ENCODE assay signal across 1 cellular context in the genomic region with DNA sequence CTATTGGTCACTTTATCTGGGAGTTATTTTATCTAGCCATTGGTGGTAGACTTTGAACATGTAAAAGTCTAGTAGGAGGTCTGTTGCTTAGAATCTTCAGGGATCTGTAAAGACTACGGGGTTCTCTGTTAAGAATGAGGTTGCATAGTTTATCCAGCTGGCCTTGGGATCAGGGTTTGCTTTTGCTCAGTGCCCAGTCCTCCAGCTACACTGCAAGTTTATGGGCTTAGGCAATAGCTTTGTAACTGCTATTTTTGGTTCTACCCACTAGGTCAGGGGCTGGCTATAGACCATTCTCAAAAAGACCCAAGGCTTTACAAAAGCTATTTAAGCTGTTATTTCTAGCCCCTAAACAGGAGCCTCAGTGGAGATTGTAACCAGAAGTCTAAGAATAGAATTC.
TF ChIP-seq lines count a peak whose summit lies in the region.

No MANE protein-coding gene starts in this region.

TF ChIP-seq in HepG2, 621 proteins besides CTCF, POLR2A, EP300 and RAD21:
- TF ChIP-seq, protein P1, sequence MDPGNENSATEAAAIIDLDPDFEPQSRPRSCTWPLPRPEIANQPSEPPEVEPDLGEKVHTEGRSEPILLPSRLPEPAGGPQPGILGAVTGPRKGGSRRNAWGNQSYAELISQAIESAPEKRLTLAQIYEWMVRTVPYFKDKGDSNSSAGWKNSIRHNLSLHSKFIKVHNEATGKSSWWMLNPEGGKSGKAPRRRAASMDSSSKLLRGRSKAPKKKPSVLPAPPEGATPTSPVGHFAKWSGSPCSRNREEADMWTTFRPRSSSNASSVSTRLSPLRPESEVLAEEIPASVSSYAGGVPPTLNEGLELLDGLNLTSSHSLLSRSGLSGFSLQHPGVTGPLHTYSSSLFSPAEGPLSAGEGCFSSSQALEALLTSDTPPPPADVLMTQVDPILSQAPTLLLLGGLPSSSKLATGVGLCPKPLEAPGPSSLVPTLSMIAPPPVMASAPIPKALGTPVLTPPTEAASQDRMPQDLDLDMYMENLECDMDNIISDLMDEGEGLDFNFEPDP (CRISPR knock-in tag; conservative IDR thresholded peaks at IDR 0.05) = no peak
- TF ChIP-seq GATAD1 (CRISPR knock-in tag; IDR thresholded peaks at IDR 0.05) (no peak), ZNF383 (CRISPR knock-in tag; IDR thresholded peaks at IDR 0.05; ENCODE audit: borderline replicate concordance) (no peak), ZNF572 (CRISPR knock-in tag; IDR thresholded peaks at IDR 0.05) (no peak), MBNL3 (CRISPR knock-in tag; conservative IDR thresholded peaks at IDR 0.05) (no peak), ZNF589 (CRISPR knock-in tag; conservative IDR thresholded peaks at IDR 0.05) (no peak), FOXA1 (IDR thresholded peaks at IDR 0.05) (no peak), FOXA1 (CRISPR knock-in tag; IDR thresholded peaks at IDR 0.05) (no peak), ZNF274 (CRISPR knock-in tag; IDR thresholded peaks at IDR 0.05) (no peak), KLF13 (CRISPR knock-in tag; IDR thresholded peaks at IDR 0.05) (no peak), BCL6 (CRISPR knock-in tag; IDR thresholded peaks at IDR 0.05) (no peak), HMGXB4 (CRISPR knock-in tag; IDR thresholded peaks at IDR 0.05; ENCODE audit: borderline replicate concordance in 1 of 2, low read depth in 1 of 2) (no peak), NR3C1 (CRISPR knock-in tag; IDR thresholded peaks at IDR 0.05) (no peak), HOXA3 (CRISPR knock-in tag; IDR thresholded peaks at IDR 0.05) (no peak)
- TF ChIP-seq, protein P2, sequence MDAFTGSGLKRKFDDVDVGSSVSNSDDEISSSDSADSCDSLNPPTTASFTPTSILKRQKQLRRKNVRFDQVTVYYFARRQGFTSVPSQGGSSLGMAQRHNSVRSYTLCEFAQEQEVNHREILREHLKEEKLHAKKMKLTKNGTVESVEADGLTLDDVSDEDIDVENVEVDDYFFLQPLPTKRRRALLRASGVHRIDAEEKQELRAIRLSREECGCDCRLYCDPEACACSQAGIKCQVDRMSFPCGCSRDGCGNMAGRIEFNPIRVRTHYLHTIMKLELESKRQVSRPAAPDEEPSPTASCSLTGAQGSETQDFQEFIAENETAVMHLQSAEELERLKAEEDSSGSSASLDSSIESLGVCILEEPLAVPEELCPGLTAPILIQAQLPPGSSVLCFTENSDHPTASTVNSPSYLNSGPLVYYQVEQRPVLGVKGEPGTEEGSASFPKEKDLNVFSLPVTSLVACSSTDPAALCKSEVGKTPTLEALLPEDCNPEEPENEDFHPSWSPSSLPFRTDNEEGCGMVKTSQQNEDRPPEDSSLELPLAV (CRISPR knock-in tag; conservative IDR thresholded peaks at IDR 0.05; ENCODE audit: low read depth) = no peak
